Comparison of ENCODE assay signal across 2 cellular contexts in the genomic region with DNA sequence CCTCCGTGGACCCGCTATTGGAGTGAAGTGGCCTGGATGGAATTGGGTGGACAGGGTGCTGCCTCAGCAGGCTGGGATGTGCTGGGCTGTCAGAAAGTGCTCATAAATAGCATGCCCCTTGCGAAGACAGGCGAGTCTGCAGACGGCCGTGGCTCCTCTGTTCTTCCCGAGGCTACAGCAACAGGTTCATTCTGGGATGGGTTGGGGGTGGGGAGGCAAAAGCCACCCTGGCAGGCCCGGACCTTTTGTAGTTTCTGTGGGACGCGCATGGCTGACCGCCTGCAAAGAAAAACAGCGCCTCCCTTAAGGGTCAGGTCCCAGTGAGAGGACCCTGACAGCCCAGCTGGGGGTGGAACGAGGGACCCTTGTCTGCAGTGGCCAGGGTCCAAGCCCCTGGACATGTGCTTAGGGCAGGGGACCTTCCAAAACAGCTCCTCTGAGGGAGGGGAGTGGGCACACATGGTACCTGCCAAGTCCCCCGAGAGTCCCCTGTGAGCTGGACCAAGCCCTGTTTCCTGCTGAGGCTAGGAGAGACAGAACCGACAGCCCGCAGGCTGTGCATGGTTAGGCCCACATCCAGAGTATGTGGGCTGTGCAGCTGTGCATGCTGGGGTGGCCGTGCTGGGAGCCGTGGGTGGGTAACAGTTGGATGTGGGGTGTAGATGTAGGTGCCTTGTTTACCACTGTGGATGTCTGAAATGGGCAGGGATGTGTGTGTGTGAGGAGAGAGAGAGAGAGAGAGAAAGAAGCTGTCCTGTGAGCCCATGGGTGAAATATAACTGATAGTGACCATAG.
TF ChIP-seq lines count a peak whose summit lies in the region.

A gene (plus strand): TSS at position 133 of the 795 bp plus-strand sequence. CDS start 1,539 bp downstream, outside the sequence.

TF ChIP-seq in IMR-90, 13 proteins besides CTCF, POLR2A, EP300 and RAD21:
- no peak for TF ChIP-seq MAFK (IDR thresholded peaks at IDR 0.05; ENCODE audit: low read depth, low read length)
- no peak for TF ChIP-seq RCOR1 (IDR thresholded peaks at IDR 0.05; ENCODE audit: insufficient replicate concordance, low read length)
- no peak for TF ChIP-seq FOS (IDR thresholded peaks at IDR 0.05; ENCODE audit: low read depth, low read length)
- TF ChIP-seq CEBPB (IDR thresholded peaks at IDR 0.05; ENCODE audit: low read depth, low read length) = no peak
- TF ChIP-seq NFE2L2 (IDR thresholded peaks at IDR 0.05; ENCODE audit: low read depth, low read length) = no peak
- TF ChIP-seq BHLHE40 (IDR thresholded peaks at IDR 0.05; ENCODE audit: low read depth, low read length) = no peak
- TF ChIP-seq SMC3 (IDR thresholded peaks at IDR 0.05; ENCODE audit: low read depth, low read length) = no peak
- no peak for TF ChIP-seq CHD1 (IDR thresholded peaks at IDR 0.05; ENCODE audit: low read depth, low read length)
- no peak for TF ChIP-seq MAZ (IDR thresholded peaks at IDR 0.05; ENCODE audit: borderline replicate concordance, low read depth, low read length)
- TF ChIP-seq, protein P1, sequence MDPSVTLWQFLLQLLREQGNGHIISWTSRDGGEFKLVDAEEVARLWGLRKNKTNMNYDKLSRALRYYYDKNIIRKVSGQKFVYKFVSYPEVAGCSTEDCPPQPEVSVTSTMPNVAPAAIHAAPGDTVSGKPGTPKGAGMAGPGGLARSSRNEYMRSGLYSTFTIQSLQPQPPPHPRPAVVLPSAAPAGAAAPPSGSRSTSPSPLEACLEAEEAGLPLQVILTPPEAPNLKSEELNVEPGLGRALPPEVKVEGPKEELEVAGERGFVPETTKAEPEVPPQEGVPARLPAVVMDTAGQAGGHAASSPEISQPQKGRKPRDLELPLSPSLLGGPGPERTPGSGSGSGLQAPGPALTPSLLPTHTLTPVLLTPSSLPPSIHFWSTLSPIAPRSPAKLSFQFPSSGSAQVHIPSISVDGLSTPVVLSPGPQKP (IDR thresholded peaks at IDR 0.05; ENCODE audit: borderline replicate concordance, low read depth, low read length) = no peak
- TF ChIP-seq MXI1 (IDR thresholded peaks at IDR 0.05; ENCODE audit: borderline replicate concordance, low read depth, low read length) = no peak
- no peak for TF ChIP-seq RFX5 (IDR thresholded peaks at IDR 0.05; ENCODE audit: low read depth, low read length)
- TF ChIP-seq, protein P2, sequence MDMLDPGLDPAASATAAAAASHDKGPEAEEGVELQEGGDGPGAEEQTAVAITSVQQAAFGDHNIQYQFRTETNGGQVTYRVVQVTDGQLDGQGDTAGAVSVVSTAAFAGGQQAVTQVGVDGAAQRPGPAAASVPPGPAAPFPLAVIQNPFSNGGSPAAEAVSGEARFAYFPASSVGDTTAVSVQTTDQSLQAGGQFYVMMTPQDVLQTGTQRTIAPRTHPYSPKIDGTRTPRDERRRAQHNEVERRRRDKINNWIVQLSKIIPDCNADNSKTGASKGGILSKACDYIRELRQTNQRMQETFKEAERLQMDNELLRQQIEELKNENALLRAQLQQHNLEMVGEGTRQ (IDR thresholded peaks at IDR 0.05; ENCODE audit: low read depth, low read length) = no peak

TF ChIP-seq in HepG2, 621 proteins besides CTCF, POLR2A, EP300 and RAD21:
- TF ChIP-seq NAIF1 (CRISPR knock-in tag; IDR thresholded peaks at IDR 0.05; ENCODE audit: borderline replicate concordance) = no peak
- no peak for TF ChIP-seq MIXL1 (CRISPR knock-in tag; IDR thresholded peaks at IDR 0.05)
- TF ChIP-seq, protein P3, sequence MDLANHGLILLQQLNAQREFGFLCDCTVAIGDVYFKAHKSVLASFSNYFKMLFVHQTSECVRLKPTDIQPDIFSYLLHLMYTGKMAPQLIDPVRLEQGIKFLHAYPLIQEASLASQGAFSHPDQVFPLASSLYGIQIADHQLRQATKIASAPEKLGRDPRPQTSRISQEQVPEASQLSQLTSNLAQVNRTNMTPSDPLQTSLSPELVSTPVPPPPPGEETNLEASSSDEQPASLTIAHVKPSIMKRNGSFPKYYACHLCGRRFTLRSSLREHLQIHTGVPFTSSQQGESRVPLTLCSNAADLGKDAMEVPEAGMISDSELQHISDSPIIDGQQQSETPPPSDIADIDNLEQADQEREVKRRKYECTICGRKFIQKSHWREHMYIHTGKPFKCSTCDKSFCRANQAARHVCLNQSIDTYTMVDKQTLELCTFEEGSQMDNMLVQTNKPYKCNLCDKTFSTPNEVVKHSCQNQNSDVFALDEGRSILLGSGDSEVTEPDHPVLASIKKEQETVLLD (CRISPR knock-in tag; IDR thresholded peaks at IDR 0.05; ENCODE audit: low read depth) = no peak
- no peak for TF ChIP-seq MEF2D (CRISPR knock-in tag; IDR thresholded peaks at IDR 0.05)
- TF ChIP-seq ZNF781 (CRISPR knock-in tag; IDR thresholded peaks at IDR 0.05; ENCODE audit: borderline replicate concordance, not compliant biosample characterization) = no peak
- no peak for TF ChIP-seq TCF7 (IDR thresholded peaks at IDR 0.05; ENCODE audit: low read depth)
- no peak for TF ChIP-seq CENPX (CRISPR knock-in tag; IDR thresholded peaks at IDR 0.05)
- no peak for TF ChIP-seq ZNF713 (CRISPR knock-in tag; IDR thresholded peaks at IDR 0.05)
- no peak for TF ChIP-seq SOX5 (CRISPR knock-in tag; IDR thresholded peaks at IDR 0.05; ENCODE audit: borderline replicate concordance)
